ENCODE assay signal across 16 cellular contexts in genomic region chr7:50155755-50156154, GRCh38.
DNase-seq lines count a peak whose midpoint lies in the region; ATAC-seq, FAIRE-seq and TF ChIP-seq lines count a peak whose summit lies in the region.
"Had no signal": no experiment of that assay in that cellular context is flagged by ENCODE, and none has a peak within 500 bp of the region (broad histone marks: within the 10 kb centered on the region; RNA-seq: fewer than 3 reads in every experiment).

No MANE protein-coding gene starts in this region.

- peak; percentile 26 for DNase-seq in stimulated activated CD4-positive, alpha-beta T cell treated with anti-CD3 and anti-CD28 coated beads, Interleukin-4, amount 100 ng/mL, for 24 hours
- DNase-seq in stimulated activated CD4-positive, alpha-beta T cell treated with anti-CD3 and anti-CD28 coated beads, Interleukin-2, amount 100 ng/mL, for 48 hours = no peak
- no peak for DNase-seq in T-cell
- DNase-seq in GM12878 (ENCODE audit: low read depth, low spot score) = no peak
- no peak for DNase-seq in endothelial cell (ENCODE audit: low spot score)
- DNase-seq in foreskin melanocyte = no peak
- DNase-seq in NCI-H446 treated with DMSO at 0.1 percent for 48 hours (lab: John Stamatoyannopoulos, UW) = no peak
- DNase-seq: activated effector memory CD4-positive, alpha-beta T cell treated with anti-CD3 and anti-CD28 coated beads, Interleukin-2, amount 50 U/mL, for 16 hours; left ventricle myocardium inferior; NCI-H1092 treated with DMSO at 0.1 percent for 48 hours; NCI-H2081 treated with DMSO at 0.1 percent for 48 hours; NCI-H510A; spleen had no signal

- H3K9me3 Mint-ChIP-seq in T-cell (no peaks in the 10 kb centered on the region), endothelial cell (ENCODE audit: unreplicated experiment) (no peaks in the 10 kb centered on the region)
- H3K9me3 Mint-ChIP-seq: stimulated activated effector memory CD8-positive, alpha-beta T cell treated with anti-CD3 and anti-CD28 coated beads, Interleukin-12 subunit alpha, Interleukin-12 subunit beta, amount 100 ng/mL, for 72 hours had no signal

- no peak overlapping the region for H3K27ac ChIP-seq in GM12878 (ENCODE audit: control insufficient read depth, insufficient read depth)
- H3K27ac ChIP-seq: left ventricle myocardium inferior, tibial nerve had no signal

- H3K4me1 Mint-ChIP-seq in T-cell (peaks cover 24 to 43% (median 25%) of the 10 kb centered on the region in 3 donors), endothelial cell (ENCODE audit: unreplicated experiment) (peaks cover 17% of the 10 kb centered on the region)

- no peak for TF ChIP-seq EP300 in GM12878 (IDR thresholded peaks at IDR 0.05; ENCODE audit: borderline replicate concordance in 1 of 2, control insufficient read depth in 1 of 2, low read depth in 2 of 2, low read length in 2 of 2)

- ATAC-seq in T-cell (replicated peaks in 1 of 4) (peak in 2 of 4 experiments; percentile 24 to 48), GM12878 (peak; percentile 10; the same call in 1 of the 3 replicates)

- no peaks in the 10 kb centered on the region for H4K20me1 ChIP-seq in GM12878 (ENCODE audit: control insufficient read depth, insufficient read depth)

- no peak overlapping the region for H3K9ac ChIP-seq in GM12878 (ENCODE audit: control insufficient read depth, insufficient read depth, low read length)

- RAD21 ChIA-PET in GM12878 (lab: Charles Lee; ENCODE audit: unreplicated experiment) = interaction anchor here (0.9 to 1.7 kb wide), 6 partner anchors 11 to 213 kb away, joined by 3 to 11 read pairs (median 4); no protein-coding TSS in a partner anchor

- FAIRE-seq in GM12878 (lab: Jason Lieb, UNC) = no peak
- FAIRE-seq: H1 had no signal

- BruUV-seq in GM12878 (replicated peaks; lab: Mats Ljungman, UMichigan) = no TSS peak

- intact Hi-C loops in GM12878 (cut with micrococcal nuclease; ENCODE audit: unreplicated experiment) = no loop called here

- H3K27me3 ChIP-seq in GM12878 (replicated peaks in 1 of 2; ENCODE audit: control insufficient read depth in 2 of 2, insufficient read depth in 2 of 2, low read length in 1 of 2) = no peaks in the 10 kb centered on the region
- H3K27me3 ChIP-seq: spleen, tibial nerve had no signal

- TF ChIP-seq RAD21 in GM12878 (IDR thresholded peaks at IDR 0.05; ENCODE audit: insufficient read depth, low read depth, low read length) = no peak

- no peaks in the 10 kb centered on the region for H3K9me3 ChIP-seq in GM12878 (replicated peaks; ENCODE audit: control insufficient read depth, insufficient read depth, low read length)
- H3K9me3 ChIP-seq: left ventricle myocardium inferior, spleen, tibial nerve had no signal

- H3K4me1 ChIP-seq in GM12878 (ENCODE audit: control insufficient read depth, insufficient read depth, low read length) = peaks cover 14% of the 10 kb centered on the region
- H3K4me1 ChIP-seq: left ventricle myocardium inferior, tibial nerve had no signal

- in situ Hi-C loops in GM12878 (cut with MboI) = no loop called here

- 61% methylated on average over 6 of the region's 6 CpGs for WGBS in GM12878 (ENCODE audit: insufficient coverage, insufficient replicate concordance, low lambda C conversion rate, missing lambda C conversion rate)

- TF ChIP-seq POLR2A in GM12878 (IDR thresholded peaks at IDR 0.05; ENCODE audit: low read depth, low read length) = no peak

- SMC1A ChIA-PET in GM12878 (lab: Charles Lee; ENCODE audit: uncharacterized antibody, unreplicated experiment) = interaction anchor here (0.7 to 2.8 kb wide), 12 partner anchors 8 to 260 kb away, joined by 3 to 24 read pairs (median 4); no protein-coding TSS in a partner anchor

- H3K27ac Mint-ChIP-seq in T-cell (peak overlapping the region; percentile 30 to 78), endothelial cell (ENCODE audit: unreplicated experiment) (no peak overlapping the region)

- TF ChIP-seq CTCF in GM12878 (IDR thresholded peaks at IDR 0.05 in 2 of 3, conservative IDR thresholded peaks at IDR 0.05 in 1 of 3; ENCODE audit: control insufficient read depth in 2 of 3, extremely low read depth in 1 of 3, insufficient read depth in 1 of 3, low read depth in 3 of 3, low read length in 3 of 3) = no peak
- no peak for TF ChIP-seq CTCF in endothelial cell (IDR thresholded peaks at IDR 0.05; ENCODE audit: unreplicated experiment)

- H3K79me2 ChIP-seq in GM12878 (ENCODE audit: control insufficient read depth, insufficient read depth, low read length) = no peaks in the 10 kb centered on the region

- H3K36me3 ChIP-seq in GM12878 (ENCODE audit: control insufficient read depth in 2 of 2, insufficient read depth in 2 of 2, low read length in 1 of 2) = no peaks in the 10 kb centered on the region
- H3K36me3 ChIP-seq: left ventricle myocardium inferior, spleen, tibial nerve had no signal

- H3K4me3 Mint-ChIP-seq in T-cell (peak overlapping the region in 1 of 3 donors; percentile 71), endothelial cell (ENCODE audit: unreplicated experiment) (no peak overlapping the region)
- H3K4me3 Mint-ChIP-seq: stimulated activated effector memory CD8-positive, alpha-beta T cell treated with anti-CD3 and anti-CD28 coated beads, Interleukin-12 subunit alpha, Interleukin-12 subunit beta, amount 100 ng/mL, for 72 hours had no signal

- no peak overlapping the region for H3K4me2 ChIP-seq in GM12878 (ENCODE audit: control insufficient read depth, insufficient read depth)

- POLR2A ChIA-PET in T-cell (lab: Charles Lee) (no interaction called here), GM12878 (lab: Charles Lee) (interaction anchor here (0.9 to 1.2 kb wide), 3 partner anchors 10 to 18 kb away, joined by 3 to 4 read pairs (median 4); no protein-coding TSS in a partner anchor)

- H3K36me3 Mint-ChIP-seq in T-cell = no peaks in the 10 kb centered on the region
- no peaks in the 10 kb centered on the region for H3K36me3 Mint-ChIP-seq in endothelial cell (ENCODE audit: low read depth, unreplicated experiment)
- H3K36me3 Mint-ChIP-seq: stimulated activated effector memory CD8-positive, alpha-beta T cell treated with anti-CD3 and anti-CD28 coated beads, Interleukin-12 subunit alpha, Interleukin-12 subunit beta, amount 100 ng/mL, for 72 hours had no signal

- peak overlapping the region; percentile 69 for H2AFZ ChIP-seq in GM12878 (ENCODE audit: control insufficient read depth, low read depth, low read length)

- CTCF ChIA-PET in T-cell (lab: Charles Lee) = interaction anchor here in 1 of 2 donors (1.0 to 1.9 kb wide), 3 partner anchors 9 to 262 kb away, joined by 3 to 7 read pairs (median 6); no protein-coding TSS in a partner anchor
- CTCF ChIA-PET in GM12878 (lab: Yijun Ruan, JAX) = interaction anchor here (1.0 to 3.1 kb wide), 9 partner anchors 9 to 262 kb away, joined by 3 to 16 read pairs (median 4); no protein-coding TSS in a partner anchor

- H3K4me3 ChIP-seq in GM12878 = no peak overlapping the region
- H3K4me3 ChIP-seq: left ventricle myocardium inferior, spleen, tibial nerve had no signal

- no peaks in the 10 kb centered on the region for H3K27me3 Mint-ChIP-seq in T-cell
- H3K27me3 Mint-ChIP-seq in endothelial cell (ENCODE audit: unreplicated experiment) = peaks cover 1% of the 10 kb centered on the region

TF ChIP-seq in GM12878, 131 proteins besides CTCF, POLR2A, EP300 and RAD21:
- TF ChIP-seq CEBPB (IDR thresholded peaks at IDR 0.05; ENCODE audit: borderline replicate concordance in 1 of 2, low read depth in 2 of 2, low read length in 2 of 2) (no peak), BHLHE40 (IDR thresholded peaks at IDR 0.05; ENCODE audit: borderline replicate concordance in 1 of 2, low read depth in 2 of 2, low read length in 1 of 2) (peak in 1 of 2 experiments; percentile 36; a peak in 1 of 4 replicates)
